In genomic region chr1:209827384-209828261, GRCh38 we compare ENCODE assay signal across 1 cellular context.
TF ChIP-seq lines count a peak whose summit lies in the region.

Gene UTP25, plus strand, starts transcription at chr1:209827972. Its CDS starts 92 bp downstream, at chr1:209828064.

TF ChIP-seq in HepG2, 621 proteins besides CTCF, POLR2A, EP300 and RAD21 (continued from another document):
- TF ChIP-seq CEBPZ (IDR thresholded peaks at IDR 0.05; ENCODE audit: low read length) (no peak), ZNF784 (CRISPR knock-in tag; IDR thresholded peaks at IDR 0.05; ENCODE audit: borderline replicate concordance) (no peak), ETV5 (CRISPR knock-in tag; IDR thresholded peaks at IDR 0.05; ENCODE audit: borderline replicate concordance) (peak; percentile 96), TAF1 (CRISPR knock-in tag; IDR thresholded peaks at IDR 0.05) (peak; percentile 63; the same call in 1 of the 2 replicates), CBX2 (IDR thresholded peaks at IDR 0.05; ENCODE audit: low read depth, low read length) (no peak), CBX2 (CRISPR knock-in tag; IDR thresholded peaks at IDR 0.05; ENCODE audit: low read depth) (no peak), CREBL2 (CRISPR knock-in tag; IDR thresholded peaks at IDR 0.05; ENCODE audit: borderline replicate concordance) (no peak), RARG (CRISPR knock-in tag; IDR thresholded peaks at IDR 0.05; ENCODE audit: low read depth) (no peak), ZNF121 (CRISPR knock-in tag; IDR thresholded peaks at IDR 0.05) (no peak), ZMYM3 (CRISPR knock-in tag; IDR thresholded peaks at IDR 0.05) (no peak; the same call in 1 of the 2 replicates), ZNF160 (CRISPR knock-in tag; IDR thresholded peaks at IDR 0.05) (no peak), JARID2 (CRISPR knock-in tag; IDR thresholded peaks at IDR 0.05; ENCODE audit: insufficient replicate concordance) (no peak), KAT7 (CRISPR knock-in tag; IDR thresholded peaks at IDR 0.05; ENCODE audit: borderline replicate concordance) (peak; percentile 82; the same call in 1 of the 2 replicates), ZNF567 (CRISPR knock-in tag; IDR thresholded peaks at IDR 0.05; ENCODE audit: borderline replicate concordance) (no peak), ZNF124 (CRISPR knock-in tag; IDR thresholded peaks at IDR 0.05) (peak; percentile 37; the same call in 1 of the 2 replicates), TFE3 (CRISPR knock-in tag; IDR thresholded peaks at IDR 0.05) (no peak; the same call in 1 of the 2 replicates), SRF (IDR thresholded peaks at IDR 0.05; ENCODE audit: low read depth, low read length) (no peak), ZNF333 (CRISPR knock-in tag; IDR thresholded peaks at IDR 0.05; ENCODE audit: borderline replicate concordance) (no peak), MTF2 (CRISPR knock-in tag; IDR thresholded peaks at IDR 0.05; ENCODE audit: borderline replicate concordance) (no peak), SNAPC5 (CRISPR knock-in tag; IDR thresholded peaks at IDR 0.05; ENCODE audit: borderline replicate concordance) (no peak), ZNF234 (CRISPR knock-in tag; conservative IDR thresholded peaks at IDR 0.05) (no peak), ZZZ3 (CRISPR knock-in tag; IDR thresholded peaks at IDR 0.05; ENCODE audit: borderline replicate concordance) (peak; percentile 93; the same call in 1 of the 2 replicates), ZNF572 (CRISPR knock-in tag; IDR thresholded peaks at IDR 0.05) (peak; percentile 96; the same call in 1 of the 2 replicates), XRCC5 (optimal IDR thresholded peaks at IDR 0.05; ENCODE audit: low read length) (peak; percentile 93), MZF1 (CRISPR knock-in tag; IDR thresholded peaks at IDR 0.05; ENCODE audit: borderline replicate concordance) (no peak), BORCS8-MEF2B (CRISPR knock-in tag; IDR thresholded peaks at IDR 0.05) (peak; percentile 17; the same call in 1 of the 2 replicates), ZNF772 (CRISPR knock-in tag; IDR thresholded peaks at IDR 0.05) (peak; percentile 79; the same call in 1 of the 2 replicates), JUND (CRISPR knock-in tag; IDR thresholded peaks at IDR 0.05) (no peak), RARA (CRISPR knock-in tag; IDR thresholded peaks at IDR 0.05) (no peak), ZNF558 (CRISPR knock-in tag; IDR thresholded peaks at IDR 0.05; ENCODE audit: borderline replicate concordance) (no peak), GMEB1 (CRISPR knock-in tag; IDR thresholded peaks at IDR 0.05; ENCODE audit: borderline replicate concordance) (peak; percentile 67; the same call in 1 of the 2 replicates)
